Comparison of ENCODE assay signal across 17 cellular contexts in genomic region chr19:23285948-23286347, GRCh38. TPM values are rescaled to one million over a fixed set of nuclear protein-coding genes. Genes with fewer than 3 reads are reported as not detected.
DNase-seq lines count a peak whose midpoint lies in the region; ATAC-seq, FAIRE-seq and TF ChIP-seq lines count a peak whose summit lies in the region.
"Had no signal": no experiment of that assay in that cellular context is flagged by ENCODE, and none has a peak within 500 bp of the region (broad histone marks: within the 10 kb centered on the region; RNA-seq: fewer than 3 reads in every experiment).

No MANE protein-coding gene starts in this region.

- no peak for ATAC-seq in A549
- ATAC-seq in stimulated activated naive B cell treated with anti-CD40 and anti-IgM and Interleukin-4, amounts not matched to agents 10 μg/mL and 1 μg/mL and 100 μg/mL, for 72 hours (replicated peaks) = peak; percentile 71 to 77

- H3K4me1 ChIP-seq in A549 = no peaks in the 10 kb centered on the region
- H3K4me1 ChIP-seq in endodermal cell (ENCODE audit: control insufficient read depth, insufficient read depth, low read length) = no peaks in the 10 kb centered on the region
- H3K4me1 ChIP-seq: BLaER1 had no signal

- no peak overlapping the region for H3K27ac Mint-ChIP-seq in endodermal cell
- H3K27ac Mint-ChIP-seq in stimulated activated naive B cell treated with anti-CD40 and anti-IgM and Interleukin-4, amounts not matched to agents 10 μg/mL and 1 μg/mL and 100 μg/mL, for 72 hours = peak overlapping the region; percentile 79
- H3K27ac Mint-ChIP-seq: CD8-positive, alpha-beta T cell; H9; IgD-negative memory B cell had no signal

- H3K27me3 Mint-ChIP-seq in endodermal cell (ENCODE audit: insufficient read depth) = no peaks in the 10 kb centered on the region
- no peaks in the 10 kb centered on the region for H3K27me3 Mint-ChIP-seq in stimulated activated naive B cell treated with anti-CD40 and anti-IgM and Interleukin-4, amounts not matched to agents 10 μg/mL and 1 μg/mL and 100 μg/mL, for 72 hours
- H3K27me3 Mint-ChIP-seq: IgD-negative memory B cell had no signal

- TF ChIP-seq CTCF in A549 (IDR thresholded peaks at IDR 0.05) (no peak), endodermal cell (conservative IDR thresholded peaks at IDR 0.05) (no peak)

- peak; percentile 32 for FAIRE-seq in A549 (lab: Jason Lieb, UNC)
- FAIRE-seq: A204.1, GM12892, GM18507, HTR-8/SVneo had no signal

- POLR2A ChIA-PET in A549 (lab: Yijun Ruan, JAX) = no interaction called here

- TF ChIP-seq RAD21 in A549 (conservative IDR thresholded peaks at IDR 0.05 in 1 of 2, IDR thresholded peaks at IDR 0.05 in 1 of 2) = no peak

- no peaks in the 10 kb centered on the region for H3K36me3 ChIP-seq in endodermal cell (ENCODE audit: control insufficient read depth, insufficient read depth, low read length)
- H3K36me3 ChIP-seq: BLaER1 had no signal

- DNase-seq in A549 (ENCODE audit: low read depth in 1 of 2, low spot score in 1 of 2) (no peak), MV-4-11 (lab: John Stamatoyannopoulos, UW) (peak; percentile 13), endodermal cell (no peak), AG20443 (ENCODE audit: low spot score) (no peak), GM19238 (ENCODE audit: insufficient read length, low spot score) (no peak)
- no peak for DNase-seq in stimulated activated naive B cell treated with anti-CD40 and anti-IgM and Interleukin-4, amounts not matched to agents 10 μg/mL and 1 μg/mL and 100 μg/mL, for 72 hours
- DNase-seq: Calu3, DMS79, GDM1 had no signal

- TF ChIP-seq EP300 in A549 (IDR thresholded peaks at IDR 0.05) = no peak

- no peak overlapping the region for H3K9ac ChIP-seq in endodermal cell (ENCODE audit: extremely low read depth, low read length, poor library complexity, severe bottlenecking)
- H3K9ac ChIP-seq: BLaER1 had no signal

- no peak overlapping the region for H3K4me3 ChIP-seq in A549
- H3K4me3 ChIP-seq in endodermal cell (ENCODE audit: low read length) = peak overlapping the region; percentile 9
- H3K4me3 ChIP-seq: BLaER1 had no signal

- peaks cover 13% of the 10 kb centered on the region for H3K36me3 Mint-ChIP-seq in endodermal cell (ENCODE audit: low read depth)
- peaks cover 4% of the 10 kb centered on the region in 2 donors for H3K36me3 Mint-ChIP-seq in stimulated activated naive B cell treated with anti-CD40 and anti-IgM and Interleukin-4, amounts not matched to agents 10 μg/mL and 1 μg/mL and 100 μg/mL, for 72 hours

- no peak overlapping the region for H3K4me2 ChIP-seq in A549
- H3K4me2 ChIP-seq: BLaER1 had no signal

- no peak overlapping the region for H3K4me3 Mint-ChIP-seq in endodermal cell
- no peak overlapping the region for H3K4me3 Mint-ChIP-seq in stimulated activated naive B cell treated with anti-CD40 and anti-IgM and Interleukin-4, amounts not matched to agents 10 μg/mL and 1 μg/mL and 100 μg/mL, for 72 hours
- H3K4me3 Mint-ChIP-seq: CD8-positive, alpha-beta T cell; H9; IgD-negative memory B cell had no signal

- H3K27ac ChIP-seq in A549 (no peak overlapping the region), endodermal cell (ENCODE audit: low read depth, low read length) (no peak overlapping the region)
- H3K27ac ChIP-seq: BLaER1 had no signal

- TF ChIP-seq POLR2A in A549 (IDR thresholded peaks at IDR 0.05; ENCODE audit: low read length) = no peak

- H3K4me1 Mint-ChIP-seq in endodermal cell = no peaks in the 10 kb centered on the region
- peaks cover 2 to 17% of the 10 kb centered on the region in 2 donors for H3K4me1 Mint-ChIP-seq in stimulated activated naive B cell treated with anti-CD40 and anti-IgM and Interleukin-4, amounts not matched to agents 10 μg/mL and 1 μg/mL and 100 μg/mL, for 72 hours
- H3K4me1 Mint-ChIP-seq: H9 had no signal

- WGBS in A549 (ENCODE audit: missing lambda C conversion rate) = 18% methylated on average over 1 of the region's 1 CpG
- 80 to 94% methylated on average over 1 of the region's 1 CpG for WGBS in endodermal cell (ENCODE audit: insufficient coverage in 1 of 2, insufficient read length in 1 of 2), 2 experiments

- peaks cover 24% of the 10 kb centered on the region for H3K9me3 ChIP-seq in A549
- peaks cover 52% of the 10 kb centered on the region for H3K9me3 ChIP-seq in endodermal cell (ENCODE audit: control insufficient read depth, low read length)

- H3K27me3 ChIP-seq in endodermal cell (ENCODE audit: control insufficient read depth, insufficient read depth, low read length, poor library complexity, severe bottlenecking) = no peaks in the 10 kb centered on the region
- H3K27me3 ChIP-seq: BLaER1 had no signal

- H3K9me3 Mint-ChIP-seq in endodermal cell = peaks cover 69% of the 10 kb centered on the region
- H3K9me3 Mint-ChIP-seq in stimulated activated naive B cell treated with anti-CD40 and anti-IgM and Interleukin-4, amounts not matched to agents 10 μg/mL and 1 μg/mL and 100 μg/mL, for 72 hours = peaks cover 9 to 10% of the 10 kb centered on the region in 2 donors

- CTCF ChIA-PET in A549 (lab: Yijun Ruan, JAX) = interaction anchor here (0.7 kb wide), 1 partner anchor 81 kb away, joined by 3 read pairs; no protein-coding TSS in a partner anchor

TF ChIP-seq in A549, 52 proteins besides CTCF, POLR2A, EP300 and RAD21:
- TF ChIP-seq RARB (CRISPR knock-in tag; IDR thresholded peaks at IDR 0.05) (no peak), FOSB (CRISPR knock-in tag; IDR thresholded peaks at IDR 0.05) (no peak), SMC3 (IDR thresholded peaks at IDR 0.05) (no peak), ZFP36 (IDR thresholded peaks at IDR 0.05; ENCODE audit: borderline replicate concordance, partially characterized antibody) (no peak), EHMT2 (IDR thresholded peaks at IDR 0.05; ENCODE audit: low read depth) (no peak), REST (IDR thresholded peaks at IDR 0.05) (no peak), HDAC2 (IDR thresholded peaks at IDR 0.05) (no peak), CHD4 (IDR thresholded peaks at IDR 0.05; ENCODE audit: borderline replicate concordance) (no peak), MYC (IDR thresholded peaks at IDR 0.05; ENCODE audit: borderline replicate concordance, low read length) (no peak), CHD2 (IDR thresholded peaks at IDR 0.05; ENCODE audit: low read length, partially characterized antibody) (no peak), EHF (CRISPR knock-in tag; IDR thresholded peaks at IDR 0.05) (no peak), NFE2L2 (conservative IDR thresholded peaks at IDR 0.05; ENCODE audit: low read length) (no peak), HES2 (IDR thresholded peaks at IDR 0.05) (no peak), CEBPB (IDR thresholded peaks at IDR 0.05) (no peak)
- TF ChIP-seq, protein P1, sequence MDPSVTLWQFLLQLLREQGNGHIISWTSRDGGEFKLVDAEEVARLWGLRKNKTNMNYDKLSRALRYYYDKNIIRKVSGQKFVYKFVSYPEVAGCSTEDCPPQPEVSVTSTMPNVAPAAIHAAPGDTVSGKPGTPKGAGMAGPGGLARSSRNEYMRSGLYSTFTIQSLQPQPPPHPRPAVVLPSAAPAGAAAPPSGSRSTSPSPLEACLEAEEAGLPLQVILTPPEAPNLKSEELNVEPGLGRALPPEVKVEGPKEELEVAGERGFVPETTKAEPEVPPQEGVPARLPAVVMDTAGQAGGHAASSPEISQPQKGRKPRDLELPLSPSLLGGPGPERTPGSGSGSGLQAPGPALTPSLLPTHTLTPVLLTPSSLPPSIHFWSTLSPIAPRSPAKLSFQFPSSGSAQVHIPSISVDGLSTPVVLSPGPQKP (IDR thresholded peaks at IDR 0.05; ENCODE audit: low read depth, low read length) = no peak

RNA-seq across cellular contexts. Expression of gene ZNF724, which starts 35.8 kb away (rescaled TPM):
- polyA plus RNA-seq in A549 (2011; rRNA removed) (1.8 and 1.9 TPM in 2 replicates), A549 (2017; fragmentation: RNase III; extraction: RNeasy Plus Mini Kit Qiagen cat#74134 plus additional on column Dnase treatment) (1.4 to 1.5 TPM (median 1.5 TPM) in 3 replicates)
- 0.65 and 0.67 TPM in 2 replicates for polyA plus RNA-seq in A549 (2012; cell fraction: cytosol; rRNA removed)
- polyA plus RNA-seq in A549 (2012; cell fraction: nucleus; rRNA removed) = 0.26 and 0.35 TPM in 2 replicates
- polyA minus RNA-seq in A549 (2011; rRNA and poly(A)+ RNA removed) = 8.4 and 10.5 TPM in 2 replicates
- total RNA-seq in endodermal cell = 10 to 100 TPM; 49.8 to 62.1 TPM
- 15.7 TPM for polyA plus RNA-seq in endodermal cell (2013, experiment 1 of 2)
- 18.1 TPM for polyA plus RNA-seq in endodermal cell (2013, experiment 2 of 2)

Comparison
In these comparisons a context has a peak if more than half of its experiments do, and no peak if none do; other contexts are left out.
1. ATAC-seq: peak in stimulated activated naive B cell treated with anti-CD40 and anti-IgM and Interleukin-4, amounts not matched to agents 10 μg/mL and 1 μg/mL and 100 μg/mL, for 72 hours (2 of 2); none in A549 (0 of 2).